9 cellular contexts compared by ENCODE assay signal in the genomic region with DNA sequence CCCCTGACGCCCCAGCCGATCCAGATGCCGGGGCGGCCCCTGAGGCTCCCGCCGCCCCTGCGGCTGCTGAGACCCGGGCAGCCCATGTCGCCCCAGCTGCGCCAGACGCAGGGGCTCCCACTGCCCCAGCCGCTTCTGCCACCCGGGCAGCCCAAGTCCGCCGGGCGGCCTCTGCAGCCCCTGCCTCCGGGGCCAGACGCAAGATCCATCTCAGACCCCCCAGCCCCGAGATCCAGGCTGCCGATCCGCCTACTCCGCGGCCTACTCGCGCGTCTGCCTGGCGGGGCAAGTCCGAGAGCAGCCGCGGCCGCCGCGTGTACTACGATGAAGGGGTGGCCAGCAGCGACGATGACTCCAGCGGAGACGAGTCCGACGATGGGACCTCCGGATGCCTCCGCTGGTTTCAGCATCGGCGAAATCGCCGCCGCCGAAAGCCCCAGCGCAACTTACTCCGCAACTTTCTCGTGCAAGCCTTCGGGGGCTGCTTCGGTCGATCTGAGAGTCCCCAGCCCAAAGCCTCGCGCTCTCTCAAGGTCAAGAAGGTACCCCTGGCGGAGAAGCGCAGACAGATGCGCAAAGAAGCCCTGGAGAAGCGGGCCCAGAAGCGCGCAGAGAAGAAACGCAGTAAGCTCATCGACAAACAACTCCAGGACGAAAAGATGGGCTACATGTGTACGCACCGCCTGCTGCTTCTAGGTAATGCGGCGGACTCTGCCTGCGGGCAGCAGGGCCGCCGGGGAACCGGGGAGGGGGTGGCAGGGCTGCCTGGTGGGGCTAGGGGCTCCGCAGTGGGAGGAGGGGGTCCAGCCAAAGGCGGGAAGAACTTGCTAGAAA. TPM values are rescaled to one million over a fixed set of nuclear protein-coding genes. Genes with fewer than 3 reads are reported as not detected.
DNase-seq lines count a peak whose midpoint lies in the region; ATAC-seq and TF ChIP-seq lines count a peak whose summit lies in the region.
"Had no signal": no experiment of that assay in that cellular context is flagged by ENCODE, and none has a peak within 500 bp of the region (broad histone marks: within the 10 kb centered on the region; RNA-seq: fewer than 3 reads in every experiment).

No MANE protein-coding gene starts in this region.

- peaks cover 7% of the 10 kb centered on the region for H3K36me3 Mint-ChIP-seq in WTC11

- H3K27ac Mint-ChIP-seq in WTC11, result no peak overlapping the region

- peak; percentile 14 for DNase-seq in GM10266 (ENCODE audit: extremely low spot score)
- peak; percentile 34 for DNase-seq in WTC11 (ENCODE audit: low spot score)
- DNase-seq in right cardiac atrium, result peak in 1 of 3 donors; percentile 56
- DNase-seq in skeletal muscle cell (ENCODE audit: low read depth), result no peak
- no peak for DNase-seq in adrenal gland
- no peak for DNase-seq in iPS-NIHi7 (ENCODE audit: extremely low spot score)
- DNase-seq in sciatic nerve (ENCODE audit: low spot score), result no peak

- no peak overlapping the region for H3K27ac ChIP-seq in right cardiac atrium (ENCODE audit: low read length)
- peak overlapping the region in 1 of 5 donors; percentile 49 for H3K27ac ChIP-seq in adrenal gland

- no peaks in the 10 kb centered on the region for H3K36me3 ChIP-seq in adrenal gland (replicated peaks in 1 of 2)

- peak overlapping the region; percentile 4 for H3K4me3 ChIP-seq in right cardiac atrium (ENCODE audit: low read length)
- H3K4me3 ChIP-seq in skeletal muscle cell (ENCODE audit: low read depth, low read length), result peak overlapping the region; percentile 31
- no peak overlapping the region for H3K4me3 ChIP-seq in adrenal gland

- ATAC-seq in WTC11, result no peak
- no peak for ATAC-seq in right cardiac atrium
- no peak for ATAC-seq in sciatic nerve
- no peak for ATAC-seq in HG03442 (IDR thresholded peaks at IDR 0.05; ENCODE audit: unreplicated experiment)

- no peaks in the 10 kb centered on the region for H3K9me3 Mint-ChIP-seq in WTC11

- WGBS in right cardiac atrium, result 55% methylated on average over 75 of the region's 75 CpGs
- 49 to 68% (median 57%) methylated on average over 36 to 75 of the region's 75 CpGs for WGBS in adrenal gland, 4 donors

- peak overlapping the region; percentile 72 for H3K4me3 Mint-ChIP-seq in WTC11

- peaks cover 53% of the 10 kb centered on the region for H3K4me1 Mint-ChIP-seq in WTC11

- no peak for TF ChIP-seq POLR2A in adrenal gland (IDR thresholded peaks at IDR 0.05)

- TF ChIP-seq CTCF in GM10266 (IDR thresholded peaks at IDR 0.05; ENCODE audit: control insufficient read depth, insufficient read depth, low read depth, missing control alignments) (no peak), WTC11 (IDR thresholded peaks at IDR 0.05) (no peak), adrenal gland (IDR thresholded peaks at IDR 0.05) (no peak)

- intact Hi-C loops in right cardiac atrium (cut with DNase I), result loop anchor here in 1 of 4 donors (10.0 kb wide), 1 partner anchor 620 kb away; no protein-coding TSS in a partner anchor
- intact Hi-C loops in adrenal gland (cut with DNase I), result loop anchor here in 1 of 2 donors (10.0 kb wide), 1 partner anchor 370 kb away; no protein-coding TSS in a partner anchor
- intact Hi-C loops in sciatic nerve (cut with DNase I), result loop anchor here (5.0 kb wide), 1 partner anchor 203 kb away; the partner anchor contains the start of gene STX16

- CTCF ChIA-PET in WTC11 (lab: Charles Lee), result interaction anchor here (0.6 to 3.6 kb wide), 3 partner anchors 15 to 204 kb away, joined by 4 to 50 read pairs (median 5); partner anchors contain the start of gene STX16

- H3K9me3 ChIP-seq in right cardiac atrium (ENCODE audit: control insufficient read depth, low read length) (no peaks in the 10 kb centered on the region), adrenal gland (replicated peaks in 1 of 3) (no peaks in the 10 kb centered on the region)

- H3K4me1 ChIP-seq in right cardiac atrium (ENCODE audit: control insufficient read depth, insufficient read depth, low read length), result no peaks in the 10 kb centered on the region
- no peaks in the 10 kb centered on the region for H3K4me1 ChIP-seq in adrenal gland (replicated peaks in 1 of 2)

- POLR2A ChIA-PET in WTC11 (lab: Charles Lee), result no interaction called here

- H3K27me3 ChIP-seq in right cardiac atrium (ENCODE audit: control insufficient read depth, insufficient read depth) (no peaks in the 10 kb centered on the region), adrenal gland (peaks cover 36% of the 10 kb centered on the region)

- peaks cover 72% of the 10 kb centered on the region for H3K27me3 Mint-ChIP-seq in WTC11 (ENCODE audit: low read depth)

TF ChIP-seq in WTC11, 78 proteins besides CTCF, POLR2A, EP300 and RAD21:
- TF ChIP-seq, protein P1, sequence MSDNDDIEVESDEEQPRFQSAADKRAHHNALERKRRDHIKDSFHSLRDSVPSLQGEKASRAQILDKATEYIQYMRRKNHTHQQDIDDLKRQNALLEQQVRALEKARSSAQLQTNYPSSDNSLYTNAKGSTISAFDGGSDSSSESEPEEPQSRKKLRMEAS (CRISPR knock-in tag; IDR thresholded peaks at IDR 0.05), result 0 out of 2 replicates have a peak, but pooled peaks have one; percentile 25
- TF ChIP-seq, protein P2, sequence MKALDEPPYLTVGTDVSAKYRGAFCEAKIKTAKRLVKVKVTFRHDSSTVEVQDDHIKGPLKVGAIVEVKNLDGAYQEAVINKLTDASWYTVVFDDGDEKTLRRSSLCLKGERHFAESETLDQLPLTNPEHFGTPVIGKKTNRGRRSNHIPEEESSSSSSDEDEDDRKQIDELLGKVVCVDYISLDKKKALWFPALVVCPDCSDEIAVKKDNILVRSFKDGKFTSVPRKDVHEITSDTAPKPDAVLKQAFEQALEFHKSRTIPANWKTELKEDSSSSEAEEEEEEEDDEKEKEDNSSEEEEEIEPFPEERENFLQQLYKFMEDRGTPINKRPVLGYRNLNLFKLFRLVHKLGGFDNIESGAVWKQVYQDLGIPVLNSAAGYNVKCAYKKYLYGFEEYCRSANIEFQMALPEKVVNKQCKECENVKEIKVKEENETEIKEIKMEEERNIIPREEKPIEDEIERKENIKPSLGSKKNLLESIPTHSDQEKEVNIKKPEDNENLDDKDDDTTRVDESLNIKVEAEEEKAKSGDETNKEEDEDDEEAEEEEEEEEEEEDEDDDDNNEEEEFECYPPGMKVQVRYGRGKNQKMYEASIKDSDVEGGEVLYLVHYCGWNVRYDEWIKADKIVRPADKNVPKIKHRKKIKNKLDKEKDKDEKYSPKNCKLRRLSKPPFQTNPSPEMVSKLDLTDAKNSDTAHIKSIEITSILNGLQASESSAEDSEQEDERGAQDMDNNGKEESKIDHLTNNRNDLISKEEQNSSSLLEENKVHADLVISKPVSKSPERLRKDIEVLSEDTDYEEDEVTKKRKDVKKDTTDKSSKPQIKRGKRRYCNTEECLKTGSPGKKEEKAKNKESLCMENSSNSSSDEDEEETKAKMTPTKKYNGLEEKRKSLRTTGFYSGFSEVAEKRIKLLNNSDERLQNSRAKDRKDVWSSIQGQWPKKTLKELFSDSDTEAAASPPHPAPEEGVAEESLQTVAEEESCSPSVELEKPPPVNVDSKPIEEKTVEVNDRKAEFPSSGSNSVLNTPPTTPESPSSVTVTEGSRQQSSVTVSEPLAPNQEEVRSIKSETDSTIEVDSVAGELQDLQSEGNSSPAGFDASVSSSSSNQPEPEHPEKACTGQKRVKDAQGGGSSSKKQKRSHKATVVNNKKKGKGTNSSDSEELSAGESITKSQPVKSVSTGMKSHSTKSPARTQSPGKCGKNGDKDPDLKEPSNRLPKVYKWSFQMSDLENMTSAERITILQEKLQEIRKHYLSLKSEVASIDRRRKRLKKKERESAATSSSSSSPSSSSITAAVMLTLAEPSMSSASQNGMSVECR (CRISPR knock-in tag; IDR thresholded peaks at IDR 0.05; ENCODE audit: borderline replicate concordance), result no peak

RNA-seq across cellular contexts. Expression of gene GNAS, which starts 2.3 kb away (rescaled TPM):
- 868 to 954 TPM (median 912 TPM) in 3 replicates for total RNA-seq in WTC11 (2021)
- 1,000 to 10,000 TPM; 1,230 to 1,665 (median 1,377) TPM for total RNA-seq in right cardiac atrium
- polyA plus RNA-seq in right cardiac atrium, result 1,885 TPM
- total RNA-seq in adrenal gland, result 1,000 to 10,000 TPM in 7 of 8 donors, 100 to 1,000 TPM in 1; 614 to 1,525 (median 1,042) TPM
- 1,000 to 10,000 TPM; 2,293 to 6,333 (median 4,379) TPM for polyA plus RNA-seq in adrenal gland
- total RNA-seq in sciatic nerve, result 617 TPM

RNA-seq across cellular contexts. Expression of gene GNAS-AS1, which starts 4.2 kb away (rescaled TPM):
- total RNA-seq in WTC11 (2021) (12.2 to 13.4 TPM (median 12.8 TPM) in 3 replicates), right cardiac atrium (under 1 TPM; 0.42 to 0.74 (median 0.50) TPM), adrenal gland (under 1 TPM in 3 of 8 donors, not detected in 5; 0.11 to 0.61 (median 0.24) TPM), sciatic nerve (1.5 TPM)
- polyA plus RNA-seq in right cardiac atrium (0.32 TPM), adrenal gland (under 1 TPM; 0.09 to 0.72 (median 0.10) TPM)
- total RNA-seq: glomerular endothelial cell had no signal

Comparison
In these comparisons a context has a peak if more than half of its experiments do, and no peak if none do; other contexts are left out.
1. DNase-seq: peak in GM10266 (single experiment) and WTC11 (single experiment); none in skeletal muscle cell (single experiment), adrenal gland (0 of 7), iPS-NIHi7 (single experiment) and sciatic nerve (single experiment).
2. H3K4me3 ChIP-seq: peak in right cardiac atrium (single experiment) and skeletal muscle cell (single experiment); none in adrenal gland (0 of 4).